In genomic region chr12:7012024-7012607, GRCh38 we compare ENCODE assay signal across 25 cellular contexts.
"Had no signal": no experiment of that assay in that cellular context is flagged by ENCODE, and none has a peak within 500 bp of the region (broad histone marks: within the 10 kb centered on the region; RNA-seq: fewer than 3 reads in every experiment).

No MANE protein-coding gene starts in this region.

- DNase-seq: activated B cell treated with CpG ODN at 0.5 μM for 24 hours; activated CD4-positive, alpha-beta memory T cell treated with anti-CD3 and anti-CD28 coated beads for 36 hours; activated CD4-positive, alpha-beta T cell treated with anti-CD3 and anti-CD28 coated beads for 36 hours; activated effector memory CD4-positive, alpha-beta T cell treated with Interleukin-2 at 50 U/mL for 16 hours; activated naive CD4-positive, alpha-beta T cell treated with anti-CD3 and anti-CD28 coated beads for 36 hours; activated naive CD8-positive, alpha-beta T cell treated with anti-CD3 and anti-CD28 coated beads, Interleukin-2, amount 50 U/mL, for 24 hours; activated T-cell treated with anti-CD3 and anti-CD28 coated beads, Interleukin-2, amount 50 U/mL, for 48 hours; aorta; head of caudate nucleus; islet precursor cell; left colon; ovary; right lobe of liver; stimulated activated CD4-positive, alpha-beta T cell treated with anti-CD3 and anti-CD28 coated beads, Interleukin-15, amount 100 ng/mL, for 24 hours; stimulated activated naive CD4-positive, alpha-beta T cell treated with Interleukin-2 at 50 U/mL for 16 hours; T1000; thyroid gland; upper lobe of right lung had no signal

- ATAC-seq: activated CD4-positive, alpha-beta T cell treated with anti-CD3 and anti-CD28 coated beads for 36 hours; activated naive CD8-positive, alpha-beta T cell treated with anti-CD3 and anti-CD28 coated beads, Interleukin-2, amount 50 U/mL, for 24 hours; left colon; natural killer cell treated with Interleukin-12 subunit alpha and Interleukin-12 subunit beta and Interleukin-15 and Interleukin-18, amount 100 ng/mL, for 72 hours; right lobe of liver; upper lobe of right lung had no signal

- H3K27me3 Mint-ChIP-seq: activated B cell treated with CpG ODN at 0.5 μM for 24 hours; activated CD4-positive, alpha-beta memory T cell treated with anti-CD3 and anti-CD28 coated beads for 36 hours; activated CD4-positive, alpha-beta T cell treated with anti-CD3 and anti-CD28 coated beads for 36 hours; activated naive CD8-positive, alpha-beta T cell treated with anti-CD3 and anti-CD28 coated beads, Interleukin-2, amount 50 U/mL, for 24 hours; brain; natural killer cell treated with Interleukin-12 subunit alpha and Interleukin-12 subunit beta and Interleukin-15 and Interleukin-18, amount 100 ng/mL, for 72 hours had no signal

- H3K9me3 Mint-ChIP-seq: activated B cell treated with CpG ODN at 0.5 μM for 24 hours; activated CD4-positive, alpha-beta memory T cell treated with anti-CD3 and anti-CD28 coated beads for 36 hours; activated naive CD4-positive, alpha-beta T cell treated with anti-CD3 and anti-CD28 coated beads for 36 hours; activated naive CD8-positive, alpha-beta T cell treated with anti-CD3 and anti-CD28 coated beads, Interleukin-2, amount 50 U/mL, for 24 hours; brain; natural killer cell treated with Interleukin-12 subunit alpha and Interleukin-12 subunit beta and Interleukin-15 and Interleukin-18, amount 100 ng/mL, for 72 hours; T-helper 1 cell treated with Interleukin-12 subunit alpha and Interleukin-12 subunit beta and Interleukin-4 antibody, amounts not matched to agents 30 μg/mL and 1 μg/mL, for 36 hours had no signal

- H3K9me3 ChIP-seq: esophagus muscularis mucosa, neutrophil, ovary, right lobe of liver, thyroid gland, upper lobe of right lung had no signal

- H3K36me3 ChIP-seq: neutrophil, ovary, right lobe of liver, thyroid gland had no signal

- H3K27ac ChIP-seq: coronary artery, esophagus muscularis mucosa, neutrophil, ovary, right lobe of liver, thyroid gland, upper lobe of right lung had no signal

- H3K36me3 Mint-ChIP-seq: natural killer cell treated with Interleukin-12 subunit alpha and Interleukin-12 subunit beta and Interleukin-15 and Interleukin-18, amount 100 ng/mL, for 72 hours had no signal

- H3K4me3 Mint-ChIP-seq: activated B cell treated with CpG ODN at 0.5 μM for 24 hours; activated CD4-positive, alpha-beta memory T cell treated with anti-CD3 and anti-CD28 coated beads for 36 hours; activated CD4-positive, alpha-beta T cell treated with anti-CD3 and anti-CD28 coated beads for 36 hours; activated naive CD4-positive, alpha-beta T cell treated with anti-CD3 and anti-CD28 coated beads for 36 hours; activated naive CD8-positive, alpha-beta T cell treated with anti-CD3 and anti-CD28 coated beads, Interleukin-2, amount 50 U/mL, for 24 hours; natural killer cell treated with Interleukin-12 subunit alpha and Interleukin-12 subunit beta and Interleukin-15 and Interleukin-18, amount 100 ng/mL, for 72 hours; T-helper 1 cell treated with Interleukin-12 subunit alpha and Interleukin-12 subunit beta and Interleukin-4 antibody, amounts not matched to agents 30 μg/mL and 1 μg/mL, for 36 hours had no signal

- H3K4me2 ChIP-seq: smooth muscle cell had no signal

- H3K27ac Mint-ChIP-seq: activated B cell treated with CpG ODN at 0.5 μM for 24 hours; activated CD4-positive, alpha-beta memory T cell treated with anti-CD3 and anti-CD28 coated beads for 36 hours; activated CD4-positive, alpha-beta T cell treated with anti-CD3 and anti-CD28 coated beads for 36 hours; activated naive CD4-positive, alpha-beta T cell treated with anti-CD3 and anti-CD28 coated beads for 36 hours; activated naive CD8-positive, alpha-beta T cell treated with anti-CD3 and anti-CD28 coated beads, Interleukin-2, amount 50 U/mL, for 24 hours; natural killer cell treated with Interleukin-12 subunit alpha and Interleukin-12 subunit beta and Interleukin-15 and Interleukin-18, amount 100 ng/mL, for 72 hours; T-helper 1 cell treated with Interleukin-12 subunit alpha and Interleukin-12 subunit beta and Interleukin-4 antibody, amounts not matched to agents 30 μg/mL and 1 μg/mL, for 36 hours had no signal

- H3K27me3 ChIP-seq: esophagus muscularis mucosa, neutrophil, ovary, right lobe of liver, thyroid gland, upper lobe of right lung had no signal

- H3K4me3 ChIP-seq: coronary artery, esophagus muscularis mucosa, ovary, right lobe of liver, smooth muscle cell, thyroid gland, upper lobe of right lung had no signal
